Comparison of ENCODE assay signal across 24 cellular contexts in the genomic region with DNA sequence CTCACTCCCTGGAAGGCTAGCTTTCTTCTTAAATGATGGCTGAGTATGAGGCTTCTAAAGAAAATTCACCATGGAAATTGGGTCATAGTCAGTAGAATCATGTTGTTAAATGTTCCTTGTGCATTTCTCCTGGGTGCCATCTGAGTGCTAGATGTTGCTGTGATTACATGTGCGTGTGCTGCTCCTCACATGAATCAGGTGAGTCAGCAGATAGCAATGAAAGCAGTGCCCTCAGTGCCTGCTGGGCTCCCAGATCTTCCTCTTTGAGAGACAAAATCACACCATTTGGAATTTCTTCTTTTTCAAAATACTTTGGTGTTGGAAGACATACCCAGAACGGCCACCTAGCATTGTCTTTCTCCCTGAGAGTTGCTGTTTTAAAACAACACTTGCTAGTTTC.
"Had no signal": no experiment of that assay in that cellular context is flagged by ENCODE, and none has a peak within 500 bp of the region (broad histone marks: within the 10 kb centered on the region; RNA-seq: fewer than 3 reads in every experiment).

No MANE protein-coding gene starts in this region.

- ATAC-seq: activated CD8-positive, alpha-beta memory T cell treated with anti-CD3 and anti-CD28 coated beads, Interleukin-2, amount 10 ng/mL, durations not matched to agents 7 days and 5 days; activated T-helper 17 cell treated with anti-CD3 and anti-CD28 coated beads, Interleukin-2, amount 50 U/mL, for 72 hours; body of pancreas; gastroesophageal sphincter; left cardiac atrium; lower lobe of right lung; natural killer cell treated with Interleukin-12 subunit alpha and Interleukin-12 subunit beta and Interleukin-15 and Interleukin-18, amount 100 ng/mL, for 72 hours; pancreas; right lobe of liver; stimulated activated memory B cell treated with anti-CD40 and anti-IgM and Interleukin-4, amounts not matched to agents 10 μg/mL and 1 μg/mL and 100 μg/mL, for 72 hours; T-cell; upper lobe of right lung had no signal

- DNase-seq: activated B cell treated with CpG ODN at 0.5 μM for 24 hours; activated CD4-positive, alpha-beta memory T cell treated with anti-CD3 and anti-CD28 coated beads, Interleukin-2, amount 10 ng/mL, durations not matched to agents 7 days and 5 days; activated CD4-positive, alpha-beta T cell treated with anti-CD3 and anti-CD28 coated beads for 48 hours; activated CD8-positive, alpha-beta memory T cell treated with anti-CD3 and anti-CD28 coated beads, Interleukin-2, amount 10 ng/mL, durations not matched to agents 7 days and 5 days; activated naive CD4-positive, alpha-beta T cell; activated naive CD8-positive, alpha-beta T cell treated with anti-CD3 and anti-CD28 coated beads for 36 hours; amygdala; body of pancreas; central memory CD4-positive, alpha-beta T cell; immature natural killer cell; left cardiac atrium; lower lobe of right lung; pancreas; right lobe of liver; stimulated activated CD4-positive, alpha-beta T cell treated with anti-CD3 and anti-CD28 coated beads, Interleukin-4, amount 100 ng/mL, for 24 hours; T-cell; upper lobe of right lung had no signal

- H3K27me3 ChIP-seq: body of pancreas, gastroesophageal sphincter, neutrophil, pancreas, right lobe of liver, upper lobe of right lung had no signal

- H3K27ac ChIP-seq: body of pancreas, coronary artery, gastroesophageal sphincter, lower lobe of right lung, neutrophil, pancreas, right lobe of liver, thoracic aorta, upper lobe of right lung had no signal

- H3K4me3 ChIP-seq: body of pancreas, coronary artery, gastroesophageal sphincter, lower lobe of right lung, pancreas, right lobe of liver, thoracic aorta, upper lobe of right lung had no signal

- H3K9me3 ChIP-seq: body of pancreas, gastroesophageal sphincter, lower lobe of right lung, neutrophil, pancreas, right lobe of liver, thoracic aorta, upper lobe of right lung had no signal

- H3K4me1 ChIP-seq: body of pancreas, gastroesophageal sphincter, lower lobe of right lung, pancreas, right lobe of liver, upper lobe of right lung had no signal

- H3K36me3 ChIP-seq: gastroesophageal sphincter, lower lobe of right lung, neutrophil, pancreas, right lobe of liver, thoracic aorta, upper lobe of right lung had no signal
